In the genomic region with DNA sequence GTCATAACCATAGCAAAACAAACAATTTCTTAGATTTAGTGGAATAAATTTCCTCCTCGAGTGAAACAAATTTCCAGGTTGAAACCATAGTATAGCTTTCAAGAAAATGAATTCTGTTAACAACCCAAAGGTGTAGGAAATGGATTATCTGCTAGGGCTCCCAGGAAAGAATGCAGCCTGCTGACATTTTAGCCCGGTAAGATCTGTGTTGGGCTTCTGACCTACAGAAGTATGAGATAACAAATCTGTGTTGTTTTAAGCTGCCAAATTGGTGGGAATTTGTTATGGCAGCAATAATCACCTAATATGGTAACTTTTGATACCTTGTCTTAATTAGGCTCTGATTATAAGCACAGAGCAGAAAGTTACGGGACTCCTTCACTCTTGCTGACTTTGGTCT, we compare ENCODE assay signal across 1 cellular context.
TF ChIP-seq lines count a peak whose summit lies in the region.

No MANE protein-coding gene starts in this region.

TF ChIP-seq in H1, 55 proteins besides CTCF, POLR2A, EP300 and RAD21 (continued from another document):
- TF ChIP-seq, protein P1, sequence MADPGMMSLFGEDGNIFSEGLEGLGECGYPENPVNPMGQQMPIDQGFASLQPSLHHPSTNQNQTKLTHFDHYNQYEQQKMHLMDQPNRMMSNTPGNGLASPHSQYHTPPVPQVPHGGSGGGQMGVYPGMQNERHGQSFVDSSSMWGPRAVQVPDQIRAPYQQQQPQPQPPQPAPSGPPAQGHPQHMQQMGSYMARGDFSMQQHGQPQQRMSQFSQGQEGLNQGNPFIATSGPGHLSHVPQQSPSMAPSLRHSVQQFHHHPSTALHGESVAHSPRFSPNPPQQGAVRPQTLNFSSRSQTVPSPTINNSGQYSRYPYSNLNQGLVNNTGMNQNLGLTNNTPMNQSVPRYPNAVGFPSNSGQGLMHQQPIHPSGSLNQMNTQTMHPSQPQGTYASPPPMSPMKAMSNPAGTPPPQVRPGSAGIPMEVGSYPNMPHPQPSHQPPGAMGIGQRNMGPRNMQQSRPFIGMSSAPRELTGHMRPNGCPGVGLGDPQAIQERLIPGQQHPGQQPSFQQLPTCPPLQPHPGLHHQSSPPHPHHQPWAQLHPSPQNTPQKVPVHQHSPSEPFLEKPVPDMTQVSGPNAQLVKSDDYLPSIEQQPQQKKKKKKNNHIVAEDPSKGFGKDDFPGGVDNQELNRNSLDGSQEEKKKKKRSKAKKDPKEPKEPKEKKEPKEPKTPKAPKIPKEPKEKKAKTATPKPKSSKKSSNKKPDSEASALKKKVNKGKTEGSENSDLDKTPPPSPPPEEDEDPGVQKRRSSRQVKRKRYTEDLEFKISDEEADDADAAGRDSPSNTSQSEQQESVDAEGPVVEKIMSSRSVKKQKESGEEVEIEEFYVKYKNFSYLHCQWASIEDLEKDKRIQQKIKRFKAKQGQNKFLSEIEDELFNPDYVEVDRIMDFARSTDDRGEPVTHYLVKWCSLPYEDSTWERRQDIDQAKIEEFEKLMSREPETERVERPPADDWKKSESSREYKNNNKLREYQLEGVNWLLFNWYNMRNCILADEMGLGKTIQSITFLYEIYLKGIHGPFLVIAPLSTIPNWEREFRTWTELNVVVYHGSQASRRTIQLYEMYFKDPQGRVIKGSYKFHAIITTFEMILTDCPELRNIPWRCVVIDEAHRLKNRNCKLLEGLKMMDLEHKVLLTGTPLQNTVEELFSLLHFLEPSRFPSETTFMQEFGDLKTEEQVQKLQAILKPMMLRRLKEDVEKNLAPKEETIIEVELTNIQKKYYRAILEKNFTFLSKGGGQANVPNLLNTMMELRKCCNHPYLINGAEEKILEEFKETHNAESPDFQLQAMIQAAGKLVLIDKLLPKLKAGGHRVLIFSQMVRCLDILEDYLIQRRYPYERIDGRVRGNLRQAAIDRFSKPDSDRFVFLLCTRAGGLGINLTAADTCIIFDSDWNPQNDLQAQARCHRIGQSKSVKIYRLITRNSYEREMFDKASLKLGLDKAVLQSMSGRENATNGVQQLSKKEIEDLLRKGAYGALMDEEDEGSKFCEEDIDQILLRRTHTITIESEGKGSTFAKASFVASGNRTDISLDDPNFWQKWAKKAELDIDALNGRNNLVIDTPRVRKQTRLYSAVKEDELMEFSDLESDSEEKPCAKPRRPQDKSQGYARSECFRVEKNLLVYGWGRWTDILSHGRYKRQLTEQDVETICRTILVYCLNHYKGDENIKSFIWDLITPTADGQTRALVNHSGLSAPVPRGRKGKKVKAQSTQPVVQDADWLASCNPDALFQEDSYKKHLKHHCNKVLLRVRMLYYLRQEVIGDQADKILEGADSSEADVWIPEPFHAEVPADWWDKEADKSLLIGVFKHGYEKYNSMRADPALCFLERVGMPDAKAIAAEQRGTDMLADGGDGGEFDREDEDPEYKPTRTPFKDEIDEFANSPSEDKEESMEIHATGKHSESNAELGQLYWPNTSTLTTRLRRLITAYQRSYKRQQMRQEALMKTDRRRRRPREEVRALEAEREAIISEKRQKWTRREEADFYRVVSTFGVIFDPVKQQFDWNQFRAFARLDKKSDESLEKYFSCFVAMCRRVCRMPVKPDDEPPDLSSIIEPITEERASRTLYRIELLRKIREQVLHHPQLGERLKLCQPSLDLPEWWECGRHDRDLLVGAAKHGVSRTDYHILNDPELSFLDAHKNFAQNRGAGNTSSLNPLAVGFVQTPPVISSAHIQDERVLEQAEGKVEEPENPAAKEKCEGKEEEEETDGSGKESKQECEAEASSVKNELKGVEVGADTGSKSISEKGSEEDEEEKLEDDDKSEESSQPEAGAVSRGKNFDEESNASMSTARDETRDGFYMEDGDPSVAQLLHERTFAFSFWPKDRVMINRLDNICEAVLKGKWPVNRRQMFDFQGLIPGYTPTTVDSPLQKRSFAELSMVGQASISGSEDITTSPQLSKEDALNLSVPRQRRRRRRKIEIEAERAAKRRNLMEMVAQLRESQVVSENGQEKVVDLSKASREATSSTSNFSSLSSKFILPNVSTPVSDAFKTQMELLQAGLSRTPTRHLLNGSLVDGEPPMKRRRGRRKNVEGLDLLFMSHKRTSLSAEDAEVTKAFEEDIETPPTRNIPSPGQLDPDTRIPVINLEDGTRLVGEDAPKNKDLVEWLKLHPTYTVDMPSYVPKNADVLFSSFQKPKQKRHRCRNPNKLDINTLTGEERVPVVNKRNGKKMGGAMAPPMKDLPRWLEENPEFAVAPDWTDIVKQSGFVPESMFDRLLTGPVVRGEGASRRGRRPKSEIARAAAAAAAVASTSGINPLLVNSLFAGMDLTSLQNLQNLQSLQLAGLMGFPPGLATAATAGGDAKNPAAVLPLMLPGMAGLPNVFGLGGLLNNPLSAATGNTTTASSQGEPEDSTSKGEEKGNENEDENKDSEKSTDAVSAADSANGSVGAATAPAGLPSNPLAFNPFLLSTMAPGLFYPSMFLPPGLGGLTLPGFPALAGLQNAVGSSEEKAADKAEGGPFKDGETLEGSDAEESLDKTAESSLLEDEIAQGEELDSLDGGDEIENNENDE (IDR thresholded peaks at IDR 0.05; ENCODE audit: insufficient replicate concordance, low read length): no peak
- no peak for TF ChIP-seq CHD2 (IDR thresholded peaks at IDR 0.05; ENCODE audit: low read length)
- TF ChIP-seq CTBP2 (IDR thresholded peaks at IDR 0.05; ENCODE audit: borderline replicate concordance, insufficient read depth, insufficient read length, low read length): no peak
- TF ChIP-seq E2F6 (IDR thresholded peaks at IDR 0.05): no peak
- TF ChIP-seq CBX8 (IDR thresholded peaks at IDR 0.05; ENCODE audit: borderline replicate concordance, low read depth, low read length): no peak
- no peak for TF ChIP-seq KDM1A (IDR thresholded peaks at IDR 0.05; ENCODE audit: borderline replicate concordance, low read length)
- no peak for TF ChIP-seq SUZ12 (IDR thresholded peaks at IDR 0.05; ENCODE audit: low read length)
TF ChIP-seq in H1: peak in this region for 0.
